7 cellular contexts compared by ENCODE assay signal in the genomic region with DNA sequence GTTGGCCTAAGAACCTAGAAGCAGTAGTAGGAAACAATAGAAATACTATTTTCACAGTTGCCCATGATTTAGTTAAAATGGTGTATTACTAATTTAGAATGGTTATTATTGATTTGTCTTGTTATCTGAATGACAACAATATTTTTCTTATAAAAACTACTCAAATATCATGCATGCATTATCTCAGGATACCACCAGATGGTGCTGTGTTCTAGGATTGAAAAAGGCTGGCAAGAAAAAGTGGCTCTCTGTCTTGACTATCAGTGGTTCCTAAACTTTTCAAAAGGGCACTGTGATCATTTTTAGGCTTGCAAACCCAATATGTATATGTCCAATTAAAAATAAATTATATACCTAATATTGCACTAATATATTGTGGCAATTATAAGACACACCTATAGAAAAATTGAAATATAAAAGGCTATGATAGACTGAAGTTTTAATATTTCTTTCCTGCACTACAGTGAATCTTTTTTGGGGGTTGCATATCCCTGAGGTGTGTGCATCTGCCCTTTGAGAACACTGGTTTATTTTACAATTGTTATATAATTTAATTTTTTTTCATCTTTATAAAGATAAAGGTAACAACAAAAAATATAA.
DNase-seq lines count a peak whose midpoint lies in the region; TF ChIP-seq lines count a peak whose summit lies in the region.

No MANE protein-coding gene starts in this region.

- no peak overlapping the region for H3K4me3 ChIP-seq in H7 (ENCODE audit: insufficient read depth, low read depth, low read length)
- no peak overlapping the region for H3K4me3 ChIP-seq in choroid plexus epithelial cell (ENCODE audit: low read depth, low read length)

- H3K9me3 Mint-ChIP-seq in nephron progenitor cell = no peaks in the 10 kb centered on the region

- TF ChIP-seq CTCF in choroid plexus epithelial cell (conservative IDR thresholded peaks at IDR 0.05; ENCODE audit: low read depth, low read length) (peak; percentile 73), nephron progenitor cell (IDR thresholded peaks at IDR 0.05) (peak; percentile 87)

- H3K4me3 Mint-ChIP-seq in nephron progenitor cell = no peak overlapping the region

- H3K27me3 Mint-ChIP-seq in nephron progenitor cell (ENCODE audit: low read depth, poor library complexity) = no peaks in the 10 kb centered on the region

- no peaks in the 10 kb centered on the region for H3K36me3 ChIP-seq in H7 (replicated peaks; ENCODE audit: control insufficient read depth, insufficient read depth, low read length)

- no peaks in the 10 kb centered on the region for H3K36me3 Mint-ChIP-seq in nephron progenitor cell (ENCODE audit: low read depth)

- H3K4me1 Mint-ChIP-seq in nephron progenitor cell = no peaks in the 10 kb centered on the region

- H3K27ac Mint-ChIP-seq in nephron progenitor cell = no peak overlapping the region

- H3K27me3 ChIP-seq in H7 (ENCODE audit: control insufficient read depth, insufficient read depth, low read length) = no peaks in the 10 kb centered on the region

- DNase-seq in DMS53 (lab: John Stamatoyannopoulos, UW) = peak; percentile 66
- DNase-seq in H7 = peak; percentile 24
- peak; percentile 44 for DNase-seq in NCI-H526 treated with DMSO at 0.1 percent for 48 hours (lab: John Stamatoyannopoulos, UW)
- DNase-seq in choroid plexus epithelial cell (ENCODE audit: low read depth) = peak; percentile 77
- peak; percentile 25 for DNase-seq in nephron progenitor cell
- DNase-seq in central memory CD4-positive, alpha-beta T cell = no peak
- DNase-seq in effector CD4-positive, alpha-beta T cell = no peak

Comparison
In these comparisons a context has a peak if more than half of its experiments do, and no peak if none do; other contexts are left out.
1. DNase-seq: peak in DMS53 (single experiment), H7 (single experiment), NCI-H526 treated with DMSO at 0.1 percent for 48 hours (single experiment), choroid plexus epithelial cell (single experiment) and nephron progenitor cell (single experiment); none in central memory CD4-positive, alpha-beta T cell (single experiment) and effector CD4-positive, alpha-beta T cell (single experiment).